17 cellular contexts compared by ENCODE assay signal in the genomic region with DNA sequence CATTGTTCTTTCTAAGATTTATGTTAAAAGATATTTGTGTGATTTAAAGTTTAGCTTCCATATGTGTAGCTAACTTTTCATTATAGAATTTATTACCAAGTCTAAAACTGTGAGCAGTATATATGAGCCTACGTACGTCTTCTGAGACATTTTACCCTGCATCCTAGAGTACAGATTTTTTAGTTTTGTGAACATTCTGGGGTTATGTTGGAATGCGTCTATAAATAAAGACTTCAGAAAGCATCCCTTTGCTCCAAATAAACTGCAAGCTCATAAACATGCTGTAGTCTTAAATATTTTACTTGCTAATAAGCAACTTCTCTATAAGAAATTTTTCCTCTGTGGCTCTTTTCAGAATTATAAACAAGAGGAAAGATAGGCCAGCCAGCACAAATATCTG.
DNase-seq lines count a peak whose midpoint lies in the region; ATAC-seq and TF ChIP-seq lines count a peak whose summit lies in the region.
"Had no signal": no experiment of that assay in that cellular context is flagged by ENCODE, and none has a peak within 500 bp of the region (broad histone marks: within the 10 kb centered on the region; RNA-seq: fewer than 3 reads in every experiment).

No MANE protein-coding gene starts in this region.

- WGBS in IMR-90 (ENCODE audit: extremely low coverage in 2 of 2, insufficient read length in 1 of 2), 2 experiments: no CpG with 5 or more reads among the region's 3 CpGs
- WGBS in hepatocyte (ENCODE audit: low lambda C conversion rate, missing lambda C conversion rate): 63% methylated on average over 3 of the region's 3 CpGs
- WGBS in smooth muscle cell (ENCODE audit: low lambda C conversion rate): 61% methylated on average over 3 of the region's 3 CpGs
- WGBS in spleen, 5 donors: 94 to 96% (median 95%) methylated on average over 3 of the region's 3 CpGs

- peak overlapping the region; percentile 89 for H2BK120ac ChIP-seq in IMR-90 (ENCODE audit: low read depth, low read length)

- H2AFZ ChIP-seq in IMR-90 (replicated peaks; ENCODE audit: low read length, poor library complexity) (no peak overlapping the region), hepatocyte (no peak overlapping the region), smooth muscle cell (ENCODE audit: low read depth) (no peak overlapping the region)
- H2AFZ ChIP-seq: GM23338 had no signal

- H3K36me3 Mint-ChIP-seq in Calu3 (ENCODE audit: insufficient read depth, unreplicated experiment): no peaks in the 10 kb centered on the region

- TF ChIP-seq POLR2A in IMR-90 (IDR thresholded peaks at IDR 0.05; ENCODE audit: low read depth, low read length) (no peak), spleen (IDR thresholded peaks at IDR 0.05) (no peak)

- H2BK5ac ChIP-seq in IMR-90 (ENCODE audit: low read depth, low read length, poor library complexity, severe bottlenecking): peak overlapping the region; percentile 80

- TF ChIP-seq CTCF in Calu3 (IDR thresholded peaks at IDR 0.05; ENCODE audit: unreplicated experiment): no peak
- TF ChIP-seq CTCF in IMR-90 (conservative IDR thresholded peaks at IDR 0.05; ENCODE audit: low read depth, low read length): no peak
- no peak for TF ChIP-seq CTCF in hepatocyte (IDR thresholded peaks at IDR 0.05; ENCODE audit: poor library complexity)
- TF ChIP-seq CTCF in smooth muscle cell (IDR thresholded peaks at IDR 0.05; ENCODE audit: borderline replicate concordance, insufficient read depth, poor library complexity, severe bottlenecking): no peak
- no peak for TF ChIP-seq CTCF in spleen (IDR thresholded peaks at IDR 0.05 in 8 of 11, conservative IDR thresholded peaks at IDR 0.05 in 3 of 11)

- H3K27me3 ChIP-seq in IMR-90 (ENCODE audit: control insufficient read depth, insufficient read depth, low read length) (no peaks in the 10 kb centered on the region), hepatocyte (no peaks in the 10 kb centered on the region), smooth muscle cell (ENCODE audit: low read depth) (no peaks in the 10 kb centered on the region), spleen (replicated peaks in 1 of 7) (no peaks in the 10 kb centered on the region)
- H3K27me3 ChIP-seq: BLaER1 treated with 17β-estradiol and CSF1 and Interleukin-3, amounts not matched to agents 10 nM and 100 nM had no signal

- H3K4ac ChIP-seq in IMR-90 (ENCODE audit: low read depth, low read length): no peak overlapping the region

- H3K23ac ChIP-seq in IMR-90 (ENCODE audit: low read depth, low read length): no peak overlapping the region

- no peaks in the 10 kb centered on the region for H3K27me3 Mint-ChIP-seq in Calu3 (ENCODE audit: unreplicated experiment)
- H3K27me3 Mint-ChIP-seq: B cell had no signal

- H4K5ac ChIP-seq in IMR-90 (ENCODE audit: low read depth, low read length): no peak overlapping the region; the same call in 1 of the 2 replicates

- H3K18ac ChIP-seq in IMR-90 (ENCODE audit: low read depth, low read length): no peak overlapping the region; the same call in 1 of the 2 replicates

- H3K27ac ChIP-seq in IMR-90 (ENCODE audit: insufficient read depth, low read length): no peak overlapping the region
- peak overlapping the region; percentile 34 for H3K27ac ChIP-seq in hepatocyte
- H3K27ac ChIP-seq in smooth muscle cell (ENCODE audit: low read depth): no peak overlapping the region
- no peak overlapping the region for H3K27ac ChIP-seq in spleen
- H3K27ac ChIP-seq: BLaER1 treated with 17β-estradiol and CSF1 and Interleukin-3, amounts not matched to agents 10 nM and 100 nM had no signal

- H4K8ac ChIP-seq in IMR-90 (ENCODE audit: low read depth in 2 of 2, low read length in 2 of 2): peak overlapping the region; percentile 83 to 96; a peak in 2 of 4 replicates

- no peaks in the 10 kb centered on the region for H3K9me3 Mint-ChIP-seq in Calu3 (ENCODE audit: low read depth, unreplicated experiment)

- peaks cover 16% of the 10 kb centered on the region for H3K4me1 ChIP-seq in IMR-90 (ENCODE audit: control insufficient read depth, insufficient read depth, low read length)
- peaks cover 12% of the 10 kb centered on the region for H3K4me1 ChIP-seq in hepatocyte (ENCODE audit: insufficient read depth)
- peaks cover 11% of the 10 kb centered on the region for H3K4me1 ChIP-seq in smooth muscle cell (ENCODE audit: low read depth)
- peaks cover 0 to 7% (median 0%) of the 10 kb centered on the region in 6 donors for H3K4me1 ChIP-seq in spleen

- peaks cover 12% of the 10 kb centered on the region for H3K9me1 ChIP-seq in IMR-90 (ENCODE audit: insufficient read depth, low read length)

- H3K9me2 ChIP-seq in hepatocyte (replicated peaks; ENCODE audit: insufficient read depth): no peaks in the 10 kb centered on the region

- ATAC-seq in IMR-90 (ENCODE audit: low read depth) (peak; percentile 73), left colon (no peak)
- ATAC-seq: CD8-positive, alpha-beta T cell; GM23338 had no signal

- H3K4me1 Mint-ChIP-seq in Calu3 (ENCODE audit: low read depth, unreplicated experiment): peaks cover 31% of the 10 kb centered on the region

- H2AK5ac ChIP-seq in IMR-90 (ENCODE audit: low read depth, low read length): no peak overlapping the region

- H3K27ac Mint-ChIP-seq in Calu3 (ENCODE audit: unreplicated experiment): peak overlapping the region; percentile 60
- H3K27ac Mint-ChIP-seq: B cell; CD8-positive, alpha-beta T cell; GM23338; HFFc6 had no signal

- DNase-seq in Calu3 (no peak), IMR-90 (peak; percentile 31), hepatocyte (ENCODE audit: low spot score) (no peak), smooth muscle cell (lab: John Stamatoyannopoulos, UW; ENCODE audit: unreplicated experiment) (no peak), left colon (no peak), NCI-H82 (lab: John Stamatoyannopoulos, UW) (no peak), spleen (no peak)
- DNase-seq: 8988T; CD8-positive, alpha-beta T cell; DMS 273 treated with DMSO at 0.1 percent for 48 hours; DMS53; DND-41; HCEC 1CT; HFFc6 had no signal

- H3K79me1 ChIP-seq in IMR-90 (ENCODE audit: low read depth in 1 of 2, low read length in 2 of 2): peaks cover 10 to 21% of the 10 kb centered on the region in 2 experiments

- peak overlapping the region; percentile 98; the same call in 1 of the 3 replicates for H2BK15ac ChIP-seq in IMR-90 (ENCODE audit: low read depth, low read length)

- in situ Hi-C loops in IMR-90 (cut with MboI; ENCODE audit: low sequenced_read_pairs): no loop called here

- H3K9me3 ChIP-seq in IMR-90 (ENCODE audit: control insufficient read depth, insufficient read depth, low read length) (no peaks in the 10 kb centered on the region), hepatocyte (ENCODE audit: low read depth) (no peaks in the 10 kb centered on the region), smooth muscle cell (replicated peaks; ENCODE audit: low read depth) (no peaks in the 10 kb centered on the region), spleen (peaks cover 0 to 7% (median 1%) of the 10 kb centered on the region in 8 donors)

- intact Hi-C loops in Calu3 (cut with micrococcal nuclease; ENCODE audit: unreplicated experiment) (no loop called here), IMR-90 (cut with micrococcal nuclease) (no loop called here), left colon (cut with DNase I, micrococcal nuclease) (no loop called here), spleen (cut with DNase I; ENCODE audit: low total_unique reads) (no loop called here)

- H3F3A ChIP-seq in smooth muscle cell (ENCODE audit: low read depth): peaks cover 7% of the 10 kb centered on the region

- CTCF ChIA-PET in Calu3 (lab: Charles Lee) (no interaction called here), IMR-90 (lab: Yijun Ruan, JAX) (no interaction called here)

- H2AK9ac ChIP-seq in IMR-90 (replicated peaks; ENCODE audit: low read depth, low read length, poor library complexity): no peak overlapping the region

- peak overlapping the region; percentile 98; the same call in 1 of the 2 replicates for H2BK20ac ChIP-seq in IMR-90 (ENCODE audit: low read depth, low read length)

- no peak overlapping the region for H3K14ac ChIP-seq in IMR-90 (replicated peaks; ENCODE audit: low read depth, low read length)

- BruUV-seq in Calu3 (replicated peaks; lab: Mats Ljungman, UMichigan) (no TSS peak), IMR-90 (replicated peaks; lab: Mats Ljungman, UMichigan) (no TSS peak)

- no peaks in the 10 kb centered on the region; the same call in 1 of the 2 replicates for H3K36me3 ChIP-seq in IMR-90 (ENCODE audit: control insufficient read depth, insufficient read depth, low read length)
- no peaks in the 10 kb centered on the region for H3K36me3 ChIP-seq in hepatocyte (replicated peaks; ENCODE audit: insufficient read depth, low read depth)
- no peaks in the 10 kb centered on the region for H3K36me3 ChIP-seq in smooth muscle cell (ENCODE audit: low read depth)
- no peaks in the 10 kb centered on the region for H3K36me3 ChIP-seq in spleen

- dilution Hi-C loops in IMR-90 (cut with HindIII; ENCODE audit: low sequenced_read_pairs, unreplicated experiment): no loop called here

- peak overlapping the region; percentile 90; the same call in 1 of the 2 replicates for H4K91ac ChIP-seq in IMR-90 (ENCODE audit: insufficient read depth, low read depth, low read length)

- H3K56ac ChIP-seq in IMR-90 (ENCODE audit: extremely low read depth, insufficient read depth, low read length): peak overlapping the region; percentile 26; the same call in 1 of the 2 replicates

- no peaks in the 10 kb centered on the region for H3K79me2 ChIP-seq in hepatocyte
- no peaks in the 10 kb centered on the region for H3K79me2 ChIP-seq in smooth muscle cell (ENCODE audit: low read depth)

- POLR2A ChIA-PET in IMR-90 (lab: Charles Lee; ENCODE audit: unreplicated experiment): no interaction called here

- H3K4me3 ChIP-seq in IMR-90 (ENCODE audit: insufficient read depth, low read depth, low read length) (no peak overlapping the region), hepatocyte (no peak overlapping the region), smooth muscle cell (no peak overlapping the region), spleen (no peak overlapping the region)
- H3K4me3 ChIP-seq: BLaER1 treated with 17β-estradiol and CSF1 and Interleukin-3, amounts not matched to agents 10 nM and 100 nM; GM23338 had no signal

- no peak overlapping the region for H3K4me3 Mint-ChIP-seq in Calu3 (ENCODE audit: low read depth, unreplicated experiment)
- H3K4me3 Mint-ChIP-seq: B cell; CD8-positive, alpha-beta T cell; GM23338; HFFc6 had no signal

- H3K4me2 ChIP-seq in IMR-90 (ENCODE audit: low read depth, low read length): peak overlapping the region; percentile 30; the same call in 1 of the 2 replicates
- peak overlapping the region; percentile 15 for H3K4me2 ChIP-seq in hepatocyte
- peak overlapping the region; percentile 56 for H3K4me2 ChIP-seq in smooth muscle cell
- H3K4me2 ChIP-seq: BLaER1 treated with 17β-estradiol and CSF1 and Interleukin-3, amounts not matched to agents 10 nM and 100 nM; GM23338 had no signal

- H4K20me1 ChIP-seq in IMR-90 (ENCODE audit: insufficient read depth, low read length): no peaks in the 10 kb centered on the region
- H4K20me1 ChIP-seq in hepatocyte (ENCODE audit: insufficient read depth, poor library complexity, severe bottlenecking): no peaks in the 10 kb centered on the region
- H4K20me1 ChIP-seq in smooth muscle cell (ENCODE audit: low read depth): no peaks in the 10 kb centered on the region

- no peak for TF ChIP-seq RAD21 in IMR-90 (IDR thresholded peaks at IDR 0.05; ENCODE audit: low read length)

- H3K9ac ChIP-seq in IMR-90 (ENCODE audit: low read depth, low read length) (no peak overlapping the region), smooth muscle cell (ENCODE audit: low read depth) (no peak overlapping the region)
- H3K9ac ChIP-seq: BLaER1 treated with 17β-estradiol and CSF1 and Interleukin-3, amounts not matched to agents 10 nM and 100 nM had no signal
